20 cellular contexts compared by ENCODE assay signal in the genomic region with DNA sequence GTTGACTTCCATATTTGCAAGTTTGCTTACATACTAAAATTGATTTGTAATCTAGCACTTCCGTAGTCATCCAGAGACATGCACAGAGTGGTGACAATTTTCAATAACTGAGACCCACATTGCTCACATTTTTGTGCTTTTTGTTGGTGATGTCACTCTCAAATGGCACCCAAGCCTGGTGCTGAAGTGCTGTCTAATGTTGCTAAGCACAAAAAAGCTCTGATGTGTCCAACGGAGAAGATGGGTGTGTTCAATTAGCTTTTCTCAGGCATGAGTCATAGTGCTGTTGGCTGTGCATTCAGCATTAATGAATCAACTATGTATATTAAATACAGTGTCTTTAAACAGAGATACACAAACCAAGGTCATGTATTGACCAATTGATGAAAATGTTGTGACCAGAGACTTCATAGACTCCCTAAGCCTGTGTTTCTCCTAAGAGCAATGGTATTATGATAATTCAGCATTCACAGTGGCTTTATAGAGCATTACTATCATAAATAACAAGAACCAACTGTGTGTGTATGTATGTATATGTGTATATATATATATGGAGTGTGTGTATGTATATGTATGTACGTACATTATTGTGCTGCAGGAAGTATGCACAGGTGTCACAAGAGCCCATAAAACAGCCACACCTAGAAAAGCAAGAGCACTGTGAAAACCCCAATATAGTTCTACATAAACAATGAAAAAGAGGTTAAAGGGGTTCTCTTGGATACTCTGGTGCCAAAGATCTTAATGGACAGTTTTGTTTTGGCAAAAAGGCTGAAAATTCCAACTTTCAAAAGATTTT. TPM values are rescaled to one million over a fixed set of nuclear protein-coding genes. Genes with fewer than 3 reads are reported as not detected.
"Had no signal": no experiment of that assay in that cellular context is flagged by ENCODE, and none has a peak within 500 bp of the region (broad histone marks: within the 10 kb centered on the region; RNA-seq: fewer than 3 reads in every experiment).

No MANE protein-coding gene starts in this region.

- ATAC-seq: effector memory CD8-positive, alpha-beta T cell; lower lobe of right lung; psoas muscle; right lobe of liver; stimulated activated naive CD8-positive, alpha-beta T cell treated with anti-CD3 and anti-CD28 coated beads, Interleukin-15, Interleukin-2, amounts not matched to agents 100 U/mL and 50 U/mL, for 24 hours had no signal

- DNase-seq: activated CD4-positive, alpha-beta T cell treated with anti-CD3 and anti-CD28 coated beads, Interleukin-2, amount 50 U/mL, for 1 hour; activated CD8-positive, alpha-beta memory T cell treated with anti-CD3 and anti-CD28 coated beads for 24 hours; activated gamma-delta T cell treated with Interleukin-2 at 50 U/mL for 16 hours; activated naive CD8-positive, alpha-beta T cell treated with anti-CD3 and anti-CD28 coated beads, Interleukin-2, amount 10 ng/mL, durations not matched to agents 7 days and 5 days; dermis blood vessel endothelial cell; effector memory CD8-positive, alpha-beta T cell; hippocampal formation; kidney glomerular epithelial cell; lower lobe of right lung; midbrain; psoas muscle; right lobe of liver; stimulated activated naive CD8-positive, alpha-beta T cell treated with anti-CD3 and anti-CD28 coated beads, Interleukin-15, Interleukin-2, amounts not matched to agents 100 U/mL and 50 U/mL, for 24 hours; T-helper 9 cell; transverse colon had no signal

- H3K9me3 Mint-ChIP-seq: activated naive CD8-positive, alpha-beta T cell treated with anti-CD3 and anti-CD28 coated beads, Interleukin-2, amount 10 ng/mL, durations not matched to agents 7 days and 5 days; neural crest cell had no signal

- H3K27ac Mint-ChIP-seq: activated naive CD8-positive, alpha-beta T cell treated with anti-CD3 and anti-CD28 coated beads, Interleukin-2, amount 10 ng/mL, durations not matched to agents 7 days and 5 days; effector memory CD8-positive, alpha-beta T cell had no signal

- H3K36me3 Mint-ChIP-seq: activated naive CD8-positive, alpha-beta T cell treated with anti-CD3 and anti-CD28 coated beads, Interleukin-2, amount 10 ng/mL, durations not matched to agents 7 days and 5 days had no signal

RNA-seq across cellular contexts. Expression of gene VCX3B, which starts 31.1 kb away (rescaled TPM):
- total RNA-seq: activated naive CD8-positive, alpha-beta T cell treated with anti-CD3 and anti-CD28 coated beads, Interleukin-2, amount 10 ng/mL, durations not matched to agents 7 days and 5 days; chondrocyte; dermis blood vessel endothelial cell; epithelial cell of proximal tubule; lower lobe of right lung; neural crest cell; osteoblast; psoas muscle; right lobe of liver; transverse colon; vagina had no signal
